Comparison of ENCODE assay signal across 9 cellular contexts in genomic region chr22:27800250-27801131, GRCh38. TPM values are rescaled to one million over a fixed set of nuclear protein-coding genes. Genes with fewer than 3 reads are reported as not detected.
A peak's percentile ranks its signal among the peaks of the same experiment; 100 is the strongest.
DNase-seq lines count a peak whose midpoint lies in the region; ATAC-seq and TF ChIP-seq lines count a peak whose summit lies in the region.
"Had no signal": no experiment of that assay in that cellular context is flagged by ENCODE, and none has a peak within 500 bp of the region (broad histone marks: within the 10 kb centered on the region; RNA-seq: fewer than 3 reads in every experiment).

No MANE protein-coding gene starts in this region.

- H3K27ac ChIP-seq in thoracic aorta, result peak overlapping the region; percentile 78 to 95

- H3K9me3 ChIP-seq in thoracic aorta, result no peaks in the 10 kb centered on the region

- H3K27me3 ChIP-seq in kidney epithelial cell (ENCODE audit: control insufficient read depth, insufficient read depth, low read length), result peaks cover 49% of the 10 kb centered on the region
- no peaks in the 10 kb centered on the region for H3K27me3 ChIP-seq in thoracic aorta (replicated peaks; ENCODE audit: insufficient read depth)

- peaks cover 7 to 49% of the 10 kb centered on the region in 2 donors for H3K4me1 ChIP-seq in thoracic aorta (ENCODE audit: control insufficient read depth in 1 of 2, low read depth in 2 of 2)

- no peak for TF ChIP-seq CTCF in kidney epithelial cell (IDR thresholded peaks at IDR 0.05; ENCODE audit: insufficient read depth, low read length, poor library complexity, severe bottlenecking)
- TF ChIP-seq CTCF in thoracic aorta (IDR thresholded peaks at IDR 0.05), result no peak

- in situ Hi-C loops in T47D (cut with HindIII; ENCODE audit: low pct_unique_long_range_greater_than_20kb, low sequenced_read_pairs), result no loop called here

- peak overlapping the region; percentile 69 for H3K4me3 ChIP-seq in kidney epithelial cell (ENCODE audit: low read depth, low read length)
- peak overlapping the region; percentile 84 for H3K4me3 ChIP-seq in thoracic aorta
- H3K4me3 ChIP-seq: K562 had no signal

- DNase-seq in NCI-H146 (lab: John Stamatoyannopoulos, UW), result peak; percentile 28
- DNase-seq in NCI-H146 treated with DMSO at 0.1 percent for 48 hours (lab: John Stamatoyannopoulos, UW; ENCODE audit: unreplicated experiment), result no peak
- DNase-seq in T47D (ENCODE audit: low read depth in 1 of 2, low spot score in 1 of 2), result peak; percentile 9 to 21
- DNase-seq in kidney epithelial cell (ENCODE audit: low read depth), result no peak
- no peak for DNase-seq in thoracic aorta (ENCODE audit: low spot score)
- DNase-seq in SW 1271 (lab: John Stamatoyannopoulos, UW), result no peak
- DNase-seq in NCI-H1694 treated with DMSO at 0.1 percent for 48 hours (lab: John Stamatoyannopoulos, UW), result no peak

- H3K36me3 ChIP-seq in kidney epithelial cell (ENCODE audit: control insufficient read depth, insufficient read depth, low read length), result no peaks in the 10 kb centered on the region
- H3K36me3 ChIP-seq in thoracic aorta, result no peaks in the 10 kb centered on the region

- ATAC-seq in thoracic aorta (ENCODE audit: insufficient number of reproducible peaks, low FRiP score, low read depth) (no peak), HG03571 (IDR thresholded peaks at IDR 0.05; ENCODE audit: unreplicated experiment) (no peak)
- ATAC-seq: K562 had no signal

RNA-seq across cellular contexts. Expression of gene MN1, which starts 1.1 kb away (rescaled TPM):
- total RNA-seq in kidney epithelial cell (4.5 and 5.3 TPM in 2 replicates), thoracic aorta (10 to 100 TPM; 30.1 to 39.8 TPM)

Comparison
In these comparisons a context has a peak if more than half of its experiments do, and no peak if none do; other contexts are left out.
1. DNase-seq: peak in NCI-H146 (single experiment) and T47D (2 of 2); none in NCI-H146 treated with DMSO at 0.1 percent for 48 hours (single experiment), kidney epithelial cell (single experiment), thoracic aorta (single experiment), SW 1271 (0 of 2) and NCI-H1694 treated with DMSO at 0.1 percent for 48 hours (single experiment).